15 cellular contexts compared by ENCODE assay signal in the genomic region with DNA sequence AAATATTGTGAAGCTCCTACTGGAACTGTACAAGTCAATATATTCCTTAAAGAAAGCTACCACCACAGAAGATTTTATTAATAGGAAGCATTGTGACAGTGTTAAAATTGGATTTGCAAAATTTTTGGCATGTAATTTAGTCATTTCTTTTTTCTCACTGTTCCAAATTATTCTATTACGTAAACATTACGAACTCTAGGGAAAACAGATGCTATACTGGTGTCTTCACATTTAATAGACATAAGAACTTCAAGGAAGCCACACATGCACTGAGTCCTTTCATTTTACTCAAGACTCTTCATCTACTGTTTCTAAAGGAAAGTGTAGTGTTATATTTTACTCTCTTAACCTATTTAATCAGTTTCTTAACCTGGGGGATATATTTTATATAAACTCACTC.
A peak's percentile ranks its signal among the peaks of the same experiment; 100 is the strongest.
DNase-seq lines count a peak whose midpoint lies in the region; ATAC-seq and TF ChIP-seq lines count a peak whose summit lies in the region.
"Had no signal": no experiment of that assay in that cellular context is flagged by ENCODE, and none has a peak within 500 bp of the region (broad histone marks: within the 10 kb centered on the region; RNA-seq: fewer than 3 reads in every experiment).

No MANE protein-coding gene starts in this region.

- H3K4me3 ChIP-seq in right atrium auricular region (no peak overlapping the region), fibroblast of mammary gland (ENCODE audit: control insufficient read depth, low read depth, low read length) (no peak overlapping the region)
- H3K4me3 ChIP-seq: HAP-1 had no signal

- no peaks in the 10 kb centered on the region for H3K36me3 ChIP-seq in right atrium auricular region
- H3K36me3 ChIP-seq: BE2C, HAP-1 had no signal

- H3K27me3 Mint-ChIP-seq in chondrocyte (ENCODE audit: low read depth) = no peaks in the 10 kb centered on the region
- H3K27me3 Mint-ChIP-seq: IgD-negative memory B cell had no signal

- TF ChIP-seq CTCF in right atrium auricular region (IDR thresholded peaks at IDR 0.05) (no peak), chondrocyte (IDR thresholded peaks at IDR 0.05) (no peak), fibroblast of mammary gland (conservative IDR thresholded peaks at IDR 0.05; ENCODE audit: control insufficient read depth, insufficient read depth, low read depth, low read length) (no peak)

- H3K27me3 ChIP-seq in right atrium auricular region = no peaks in the 10 kb centered on the region
- H3K27me3 ChIP-seq: BE2C had no signal

- H3K36me3 Mint-ChIP-seq in chondrocyte (ENCODE audit: low read depth) = peaks cover 16% of the 10 kb centered on the region
- H3K36me3 Mint-ChIP-seq: CD4-positive, alpha-beta memory T cell; IgD-negative memory B cell had no signal

- ATAC-seq in Right ventricle myocardium superior (ENCODE audit: poor library complexity) = peak; percentile 48
- no peak for ATAC-seq in HG02840 (IDR thresholded peaks at IDR 0.05; ENCODE audit: low FRiP score, unreplicated experiment)
- no peak for ATAC-seq in GM21528 (IDR thresholded peaks at IDR 0.05; ENCODE audit: low FRiP score, unreplicated experiment)

- peak overlapping the region; percentile 22 for H3K27ac Mint-ChIP-seq in chondrocyte (ENCODE audit: unreplicated experiment)
- H3K27ac Mint-ChIP-seq: CD4-positive, alpha-beta memory T cell; IgD-negative memory B cell had no signal

- H3K9me3 ChIP-seq in right atrium auricular region = no peaks in the 10 kb centered on the region
- H3K9me3 ChIP-seq: BE2C, HAP-1 had no signal

- H3K27ac ChIP-seq in right atrium auricular region = no peak overlapping the region
- H3K27ac ChIP-seq: C4-2B had no signal

- DNase-seq in Right ventricle myocardium superior = no peak
- DNase-seq in right atrium auricular region (ENCODE audit: low spot score) = no peak
- no peak for DNase-seq in chondrocyte (ENCODE audit: low spot score)
- peak; percentile 37 for DNase-seq in fibroblast of mammary gland (ENCODE audit: low read depth)
- no peak for DNase-seq in NCI-H1417 (lab: John Stamatoyannopoulos, UW)
- DNase-seq: BE2C; CD4-positive, alpha-beta memory T cell; DMS153; DND-41; GDM1 had no signal

- intact Hi-C loops in Right ventricle myocardium superior (cut with DNase I) = no loop called here

- peaks cover 35% of the 10 kb centered on the region for H3K4me1 Mint-ChIP-seq in chondrocyte (ENCODE audit: low read depth)
- H3K4me1 Mint-ChIP-seq: CD4-positive, alpha-beta memory T cell; IgD-negative memory B cell had no signal

- no peak overlapping the region for H3K4me3 Mint-ChIP-seq in chondrocyte (ENCODE audit: unreplicated experiment)
- H3K4me3 Mint-ChIP-seq: CD4-positive, alpha-beta memory T cell; IgD-negative memory B cell had no signal

- H3K4me1 ChIP-seq in right atrium auricular region = peaks cover 0 to 4% of the 10 kb centered on the region in 2 donors
- H3K4me1 ChIP-seq: BE2C, HAP-1 had no signal

- H3K9me3 Mint-ChIP-seq in chondrocyte (ENCODE audit: low read depth) = no peaks in the 10 kb centered on the region
